Comparison of ENCODE assay signal across 8 cellular contexts in genomic region chr14:32202468-32202865, GRCh38. TPM values are rescaled to one million over a fixed set of nuclear protein-coding genes. Genes with fewer than 3 reads are reported as not detected.
DNase-seq lines count a peak whose midpoint lies in the region; ATAC-seq and TF ChIP-seq lines count a peak whose summit lies in the region.
"Had no signal": no experiment of that assay in that cellular context is flagged by ENCODE, and none has a peak within 500 bp of the region (broad histone marks: within the 10 kb centered on the region; RNA-seq: fewer than 3 reads in every experiment).

No MANE protein-coding gene starts in this region.

- 0 to 28% methylated on average over 3 to 4 of the region's 6 CpGs for WGBS in mesodermal cell (ENCODE audit: insufficient coverage in 2 of 2), 2 experiments

- H3K4me1 ChIP-seq in GM23338 (ENCODE audit: insufficient read depth): no peaks in the 10 kb centered on the region
- H3K4me1 ChIP-seq in mesodermal cell (ENCODE audit: control insufficient read depth, insufficient read depth, low read length, poor library complexity, severe bottlenecking): no peaks in the 10 kb centered on the region

- H3K4me1 Mint-ChIP-seq in GM23338: peaks cover 17% of the 10 kb centered on the region

- H3K4me2 ChIP-seq in GM23338: peak overlapping the region; percentile 89

- no peak overlapping the region for H3K27ac Mint-ChIP-seq in GM23338

- no peaks in the 10 kb centered on the region for H3K36me3 ChIP-seq in GM23338 (ENCODE audit: insufficient read depth)
- no peaks in the 10 kb centered on the region for H3K36me3 ChIP-seq in mesodermal cell (ENCODE audit: control insufficient read depth, insufficient read depth, low read length)

- no peak overlapping the region for H3K27ac ChIP-seq in GM23338 (ENCODE audit: low read depth)
- peak overlapping the region; percentile 96 for H3K27ac ChIP-seq in caudate nucleus (ENCODE audit: low read depth, low read length)
- H3K27ac ChIP-seq in mesodermal cell (ENCODE audit: low read depth, low read length, severe bottlenecking): peak overlapping the region; percentile 99

- ATAC-seq in GM23338 (peak; percentile 3; the same call in 2 of the 3 replicates), HG02588 (IDR thresholded peaks at IDR 0.05; ENCODE audit: unreplicated experiment) (no peak), HG02623 (IDR thresholded peaks at IDR 0.05; ENCODE audit: unreplicated experiment) (no peak)

- H3K27me3 ChIP-seq in GM23338 (ENCODE audit: insufficient read depth): peaks cover 7% of the 10 kb centered on the region; the same call in 1 of the 2 replicates

- H3K4me3 ChIP-seq in GM23338 (peak overlapping the region; percentile 67), mesodermal cell (ENCODE audit: extremely low read depth, insufficient read depth, low read length, poor library complexity, severe bottlenecking) (peak overlapping the region; percentile 61)

- no peaks in the 10 kb centered on the region for H3K79me2 ChIP-seq in GM23338 (replicated peaks; ENCODE audit: insufficient read depth)

- H3K9me2 ChIP-seq in GM23338 (ENCODE audit: insufficient read depth): no peaks in the 10 kb centered on the region

- DNase-seq in GM23338 (ENCODE audit: low spot score): peak; percentile 28
- DNase-seq in NCI-H69 (lab: John Stamatoyannopoulos, UW): peak; percentile 72
- DNase-seq in caudate nucleus (lab: John Stamatoyannopoulos, UW): peak in 7 of 61 donors; percentile 18 to 40 (median 29)
- no peak for DNase-seq in middle frontal gyrus (ENCODE audit: extremely low spot score, low spot score)

- H3K27me3 Mint-ChIP-seq in GM23338 (ENCODE audit: insufficient read depth, low read depth, poor library complexity): peaks cover 15% of the 10 kb centered on the region

- no peaks in the 10 kb centered on the region for H4K20me1 ChIP-seq in GM23338 (replicated peaks; ENCODE audit: insufficient read depth)

- TF ChIP-seq CTCF in GM23338 (conservative IDR thresholded peaks at IDR 0.05; ENCODE audit: low read depth in 2 of 2): no peak

- H3F3A ChIP-seq in GM23338 (replicated peaks; ENCODE audit: low read depth): no peaks in the 10 kb centered on the region

- H3K4me3 Mint-ChIP-seq in GM23338: peak overlapping the region; percentile 90

- H3K36me3 Mint-ChIP-seq in GM23338 (ENCODE audit: low read depth): no peaks in the 10 kb centered on the region

- H3K9me3 Mint-ChIP-seq in GM23338: no peaks in the 10 kb centered on the region

- H3K9me3 ChIP-seq in mesodermal cell (ENCODE audit: control insufficient read depth, low read length): no peaks in the 10 kb centered on the region

- H2AFZ ChIP-seq in GM23338: peak overlapping the region; percentile 97

TF ChIP-seq in GM23338, 12 proteins besides CTCF, POLR2A, EP300 and RAD21 (continues in another document):
- no peak for TF ChIP-seq ETS1 (IDR thresholded peaks at IDR 0.05)
- no peak for TF ChIP-seq EZH2phosphoT487 (IDR thresholded peaks at IDR 0.05; ENCODE audit: unreplicated experiment)
- no peak for TF ChIP-seq STAT1 (IDR thresholded peaks at IDR 0.05; ENCODE audit: unreplicated experiment)
- TF ChIP-seq REST (IDR thresholded peaks at IDR 0.05; ENCODE audit: unreplicated experiment): no peak
- TF ChIP-seq CREB1 (CRISPR knock-in tag; IDR thresholded peaks at IDR 0.05; ENCODE audit: low read depth): no peak
- no peak for TF ChIP-seq POLR2AphosphoS5 (IDR thresholded peaks at IDR 0.05; ENCODE audit: low read depth)

RNA-seq across cellular contexts. Expression of gene RNU6-8, which starts 0.6 kb away (rescaled TPM):
- total RNA-seq in GM23338 (2014; rRNA removed; shearing (Covaris generic)): not detected in 2 replicates
- polyA plus RNA-seq in GM23338 (2016; fragmentation: Nextera tagmentation; extraction: Ambion mirVana): 39.1 TPM in 1 of 2 replicates, not detected in the other
- polyA plus RNA-seq in mesodermal cell (2013, experiment 1 of 2): not detected
- polyA plus RNA-seq in mesodermal cell (2013, experiment 2 of 2): not detected
- total RNA-seq: subcutaneous adipose tissue had no signal

RNA-seq across cellular contexts. Expression of gene RNU6-7, which starts 0.6 kb away (rescaled TPM):
- total RNA-seq in GM23338 (2014; rRNA removed; shearing (Covaris generic)): not detected in 2 replicates
- 39.1 TPM in 1 of 2 replicates, not detected in the other for polyA plus RNA-seq in GM23338 (2016; fragmentation: Nextera tagmentation; extraction: Ambion mirVana)
- not detected for polyA plus RNA-seq in mesodermal cell (2013, experiment 1 of 2)
- not detected for polyA plus RNA-seq in mesodermal cell (2013, experiment 2 of 2)
- total RNA-seq: subcutaneous adipose tissue had no signal
